Comparison of ENCODE assay signal across 12 cellular contexts in genomic region chr14:22791302-22791701, GRCh38. TPM values are rescaled to one million over a fixed set of nuclear protein-coding genes. Genes with fewer than 3 reads are reported as not detected.
DNase-seq lines count a peak whose midpoint lies in the region; ATAC-seq and TF ChIP-seq lines count a peak whose summit lies in the region.
"Had no signal": no experiment of that assay in that cellular context is flagged by ENCODE, and none has a peak within 500 bp of the region (broad histone marks: within the 10 kb centered on the region; RNA-seq: fewer than 3 reads in every experiment).

No MANE protein-coding gene starts in this region.

- H2AFZ ChIP-seq in mammary epithelial cell (ENCODE audit: low read depth, low read length): no peak overlapping the region

- H3K4me3 Mint-ChIP-seq in activated T-helper 1 cell treated with anti-CD3 and anti-CD28 coated beads, Interleukin-12 subunit alpha, Interleukin-12 subunit beta, Interleukin-2, Interleukin-4 antibody, amounts not matched to agents 30 ng/mL and 10 ng/mL and 1 ng/mL, durations not matched to agents 14 hours and 24 hours and 36 hours: no peak overlapping the region
- H3K4me3 Mint-ChIP-seq: WTC11 had no signal

- intact Hi-C loops in mammary epithelial cell (cut with micrococcal nuclease): loop anchor here (2.0 kb wide), 1 partner anchor 25 kb away; the partner anchor contains the start of gene OXA1L
- intact Hi-C loops in breast epithelium (cut with DNase I; ENCODE audit: low total_unique reads): no loop called here
- intact Hi-C loops in activated T-helper 1 cell treated with anti-CD3 and anti-CD28 coated beads, Interleukin-12 subunit alpha, Interleukin-12 subunit beta, Interleukin-2, Interleukin-4 antibody, amounts not matched to agents 30 ng/mL and 10 ng/mL and 1 ng/mL, durations not matched to agents 14 hours and 24 hours and 36 hours (cut with micrococcal nuclease): no loop called here
- intact Hi-C loops in head of caudate nucleus (cut with DNase I): no loop called here

- no peak for TF ChIP-seq POLR2A in breast epithelium (IDR thresholded peaks at IDR 0.05)

- no peaks in the 10 kb centered on the region for H3K79me2 ChIP-seq in mammary epithelial cell (ENCODE audit: insufficient read depth, low read length)

- 49% methylated on average over 3 of the region's 3 CpGs for WGBS in mammary epithelial cell (ENCODE audit: low coverage, missing lambda C conversion rate)

- CTCF ChIA-PET in mammary epithelial cell (lab: Charles Lee; ENCODE audit: low non-redundant PET): interaction anchor here (0.7 kb wide), 1 partner anchor 61 kb away, joined by 3 read pairs; no protein-coding TSS in a partner anchor

- dilution Hi-C loops in mammary epithelial cell (cut with HindIII; ENCODE audit: low sequenced_read_pairs): no loop called here

- H3K36me3 Mint-ChIP-seq in activated T-helper 1 cell treated with anti-CD3 and anti-CD28 coated beads, Interleukin-12 subunit alpha, Interleukin-12 subunit beta, Interleukin-2, Interleukin-4 antibody, amounts not matched to agents 30 ng/mL and 10 ng/mL and 1 ng/mL, durations not matched to agents 14 hours and 24 hours and 36 hours (ENCODE audit: low read depth): no peaks in the 10 kb centered on the region

- no peaks in the 10 kb centered on the region for H3K9me3 ChIP-seq in mammary epithelial cell (replicated peaks; ENCODE audit: insufficient read depth, low read length)
- H3K9me3 ChIP-seq in breast epithelium: no peaks in the 10 kb centered on the region
- H3K9me3 ChIP-seq in SJCRH30 (replicated peaks): no peaks in the 10 kb centered on the region
- H3K9me3 ChIP-seq: right lobe of liver had no signal

- no TSS peak for BruUV-seq in mammary epithelial cell (replicated peaks; lab: Mats Ljungman, UMichigan)

- TF ChIP-seq CTCF in mammary epithelial cell (conservative IDR thresholded peaks at IDR 0.05 in 1 of 2, IDR thresholded peaks at IDR 0.05 in 1 of 2; ENCODE audit: extremely low read depth in 1 of 2, insufficient read depth in 1 of 2, low read depth in 1 of 2, low read length in 2 of 2): no peak
- no peak for TF ChIP-seq CTCF in breast epithelium (IDR thresholded peaks at IDR 0.05)
- no peak for TF ChIP-seq CTCF in foreskin keratinocyte (conservative IDR thresholded peaks at IDR 0.05)

- DNase-seq in mammary epithelial cell (peak; percentile 78), breast epithelium (ENCODE audit: low spot score in 2 of 2) (no peak), SJCRH30 (peak; percentile 7 to 34), foreskin keratinocyte (peak; percentile 61 to 88), stromal cell of bone marrow (ENCODE audit: low read depth) (peak; percentile 82), retina (no peak), head of caudate nucleus (no peak)
- DNase-seq in activated T-helper 1 cell treated with anti-CD3 and anti-CD28 coated beads, Interleukin-12 subunit alpha, Interleukin-12 subunit beta, Interleukin-2, Interleukin-4 antibody, amounts not matched to agents 30 ng/mL and 10 ng/mL and 1 ng/mL, durations not matched to agents 14 hours and 24 hours and 36 hours (ENCODE audit: low spot score): no peak
- DNase-seq: left cardiac atrium; right lobe of liver; stimulated activated CD8-positive, alpha-beta memory T cell treated with anti-CD3 and anti-CD28 coated beads, Interleukin-4, amount 100 ng/mL, for 48 hours had no signal

- in situ Hi-C loops in mammary epithelial cell (cut with MboI; ENCODE audit: low sequenced_read_pairs in 2 of 2): no loop called here

- ATAC-seq in foreskin keratinocyte: peak; percentile 90
- ATAC-seq: WTC11 had no signal

- no peaks in the 10 kb centered on the region for H3K36me3 ChIP-seq in mammary epithelial cell (ENCODE audit: insufficient read depth, low read length)
- no peaks in the 10 kb centered on the region for H3K36me3 ChIP-seq in breast epithelium
- peaks cover 8% of the 10 kb centered on the region for H3K36me3 ChIP-seq in SJCRH30
- H3K36me3 ChIP-seq: right lobe of liver had no signal

- H3K4me3 ChIP-seq in mammary epithelial cell (replicated peaks in 1 of 3; ENCODE audit: insufficient read depth in 1 of 3, low read depth in 2 of 3, low read length in 3 of 3) (no peak overlapping the region), breast epithelium (no peak overlapping the region), SJCRH30 (no peak overlapping the region)
- H3K4me3 ChIP-seq: right lobe of liver had no signal

- H3K27ac ChIP-seq in mammary epithelial cell (ENCODE audit: insufficient read depth, low read depth, low read length) (no peak overlapping the region), breast epithelium (no peak overlapping the region), SJCRH30 (no peak overlapping the region), foreskin keratinocyte (no peak overlapping the region)
- H3K27ac ChIP-seq: right lobe of liver had no signal

- no peaks in the 10 kb centered on the region for H4K20me1 ChIP-seq in mammary epithelial cell (ENCODE audit: insufficient read depth, low read length)

- H3K27me3 ChIP-seq in mammary epithelial cell (ENCODE audit: insufficient read depth, low read length) (no peaks in the 10 kb centered on the region), breast epithelium (no peaks in the 10 kb centered on the region), SJCRH30 (no peaks in the 10 kb centered on the region), foreskin keratinocyte (no peaks in the 10 kb centered on the region)
- H3K27me3 ChIP-seq: right lobe of liver had no signal

- no peaks in the 10 kb centered on the region for H3K9me3 Mint-ChIP-seq in activated T-helper 1 cell treated with anti-CD3 and anti-CD28 coated beads, Interleukin-12 subunit alpha, Interleukin-12 subunit beta, Interleukin-2, Interleukin-4 antibody, amounts not matched to agents 30 ng/mL and 10 ng/mL and 1 ng/mL, durations not matched to agents 14 hours and 24 hours and 36 hours

- H3K4me2 ChIP-seq in mammary epithelial cell (ENCODE audit: insufficient read depth, low read depth, low read length): no peak overlapping the region

- H3K4me1 ChIP-seq in mammary epithelial cell (ENCODE audit: insufficient read depth, low read length) (peaks cover 21% of the 10 kb centered on the region), breast epithelium (no peaks in the 10 kb centered on the region), SJCRH30 (no peaks in the 10 kb centered on the region), foreskin keratinocyte (peaks cover 10% of the 10 kb centered on the region)
- H3K4me1 ChIP-seq: right lobe of liver had no signal

- H3K27ac Mint-ChIP-seq in activated T-helper 1 cell treated with anti-CD3 and anti-CD28 coated beads, Interleukin-12 subunit alpha, Interleukin-12 subunit beta, Interleukin-2, Interleukin-4 antibody, amounts not matched to agents 30 ng/mL and 10 ng/mL and 1 ng/mL, durations not matched to agents 14 hours and 24 hours and 36 hours: no peak overlapping the region
- H3K27ac Mint-ChIP-seq: WTC11 had no signal

- H3K27me3 Mint-ChIP-seq in activated T-helper 1 cell treated with anti-CD3 and anti-CD28 coated beads, Interleukin-12 subunit alpha, Interleukin-12 subunit beta, Interleukin-2, Interleukin-4 antibody, amounts not matched to agents 30 ng/mL and 10 ng/mL and 1 ng/mL, durations not matched to agents 14 hours and 24 hours and 36 hours (ENCODE audit: insufficient read depth): peaks cover 5% of the 10 kb centered on the region

- no peaks in the 10 kb centered on the region for H3K4me1 Mint-ChIP-seq in activated T-helper 1 cell treated with anti-CD3 and anti-CD28 coated beads, Interleukin-12 subunit alpha, Interleukin-12 subunit beta, Interleukin-2, Interleukin-4 antibody, amounts not matched to agents 30 ng/mL and 10 ng/mL and 1 ng/mL, durations not matched to agents 14 hours and 24 hours and 36 hours (ENCODE audit: low read depth)

- no peak overlapping the region for H3K9ac ChIP-seq in mammary epithelial cell (ENCODE audit: insufficient read depth, low read length)

RNA-seq across cellular contexts. Expression of gene SLC7A7, which starts 23.9 kb away (rescaled TPM):
- 1 to 10 TPM in 1 of 2 donors, under 1 TPM in 1; 0.78 to 1.0 TPM for total RNA-seq in mammary epithelial cell
- 0.34 TPM for polyA plus RNA-seq in mammary epithelial cell
- not detected for polyA minus RNA-seq in mammary epithelial cell
- total RNA-seq in breast epithelium: 10 to 100 TPM; 17.4 to 46.4 (median 27.2) TPM
- total RNA-seq in SJCRH30 (2014; rRNA removed; shearing (Covaris generic)): 46.2 and 47.8 TPM in 2 replicates
- total RNA-seq in foreskin keratinocyte: 0.75 and 1.1 TPM in 2 replicates
- polyA plus RNA-seq in foreskin keratinocyte: 0.41 and 0.59 TPM in 2 replicates
- total RNA-seq in activated T-helper 1 cell treated with anti-CD3 and anti-CD28 coated beads, Interleukin-12 subunit alpha, Interleukin-12 subunit beta, Interleukin-2, Interleukin-4 antibody, amounts not matched to agents 30 ng/mL and 10 ng/mL and 1 ng/mL, durations not matched to agents 14 hours and 24 hours and 36 hours: 0.61 TPM in 1 of 2 replicates, not detected in the other

RNA-seq across cellular contexts. Expression of gene OXA1L, which starts 24.8 kb away (rescaled TPM):
- total RNA-seq in mammary epithelial cell (10 to 100 TPM; 34.3 to 76.3 TPM), breast epithelium (100 to 1,000 TPM in 2 of 3 donors, 10 to 100 TPM in 1; 80.0 to 145 (median 101) TPM), foreskin keratinocyte (78.7 and 85.8 TPM in 2 replicates)
- polyA plus RNA-seq in mammary epithelial cell (151 TPM), foreskin keratinocyte (85.0 and 92.2 TPM in 2 replicates)
- 190 TPM for polyA minus RNA-seq in mammary epithelial cell
- 134 and 145 TPM in 2 replicates for total RNA-seq in SJCRH30 (2014; rRNA removed; shearing (Covaris generic))
- total RNA-seq in activated T-helper 1 cell treated with anti-CD3 and anti-CD28 coated beads, Interleukin-12 subunit alpha, Interleukin-12 subunit beta, Interleukin-2, Interleukin-4 antibody, amounts not matched to agents 30 ng/mL and 10 ng/mL and 1 ng/mL, durations not matched to agents 14 hours and 24 hours and 36 hours: 125 and 127 TPM in 2 replicates

RNA-seq across cellular contexts. Expression of gene MRPL52, which starts 38.4 kb away (rescaled TPM):
- total RNA-seq in mammary epithelial cell (100 to 1,000 TPM in 1 of 2 donors, 10 to 100 TPM in 1; 20.3 to 126 TPM), breast epithelium (10 to 100 TPM; 22.7 to 39.4 (median 34.7) TPM), foreskin keratinocyte (176 and 219 TPM in 2 replicates)
- polyA plus RNA-seq in mammary epithelial cell (61.5 TPM), foreskin keratinocyte (418 and 434 TPM in 2 replicates)
- polyA minus RNA-seq in mammary epithelial cell: 3.8 TPM
- 65.1 and 95.5 TPM in 2 replicates for total RNA-seq in SJCRH30 (2014; rRNA removed; shearing (Covaris generic))
- total RNA-seq in activated T-helper 1 cell treated with anti-CD3 and anti-CD28 coated beads, Interleukin-12 subunit alpha, Interleukin-12 subunit beta, Interleukin-2, Interleukin-4 antibody, amounts not matched to agents 30 ng/mL and 10 ng/mL and 1 ng/mL, durations not matched to agents 14 hours and 24 hours and 36 hours: 187 and 196 TPM in 2 replicates

RNA-seq across cellular contexts. Expression of gene MMP14, which starts 45.1 kb away (rescaled TPM):
- total RNA-seq in mammary epithelial cell (100 to 1,000 TPM; 525 to 766 TPM), breast epithelium (100 to 1,000 TPM in 2 of 3 donors, 10 to 100 TPM in 1; 84.4 to 361 (median 136) TPM), foreskin keratinocyte (234 and 241 TPM in 2 replicates)
- polyA plus RNA-seq in mammary epithelial cell (351 TPM), foreskin keratinocyte (148 and 159 TPM in 2 replicates)
- 343 TPM for polyA minus RNA-seq in mammary epithelial cell
- total RNA-seq in SJCRH30 (2014; rRNA removed; shearing (Covaris generic)): 96.7 and 98.7 TPM in 2 replicates
- total RNA-seq in activated T-helper 1 cell treated with anti-CD3 and anti-CD28 coated beads, Interleukin-12 subunit alpha, Interleukin-12 subunit beta, Interleukin-2, Interleukin-4 antibody, amounts not matched to agents 30 ng/mL and 10 ng/mL and 1 ng/mL, durations not matched to agents 14 hours and 24 hours and 36 hours: 1.5 and 2.6 TPM in 2 replicates

Comparison
In these comparisons a context has a peak if more than half of its experiments do, and no peak if none do; other contexts are left out.
1. DNase-seq: peak in mammary epithelial cell (single experiment), SJCRH30 (2 of 2), foreskin keratinocyte (2 of 2) and stromal cell of bone marrow (single experiment); none in breast epithelium (0 of 2), activated T-helper 1 cell treated with anti-CD3 and anti-CD28 coated beads, Interleukin-12 subunit alpha, Interleukin-12 subunit beta, Interleukin-2, Interleukin-4 antibody, amounts not matched to agents 30 ng/mL and 10 ng/mL and 1 ng/mL, durations not matched to agents 14 hours and 24 hours and 36 hours (single experiment), retina (single experiment) and head of caudate nucleus (0 of 42).